2 cellular contexts compared by ENCODE assay signal in genomic region chr3:45757141-45757540, GRCh38. TPM values are rescaled to one million over a fixed set of nuclear protein-coding genes. Genes with fewer than 3 reads are reported as not detected.
"Had no signal": no experiment of that assay in that cellular context is flagged by ENCODE, and none has a peak within 500 bp of the region (broad histone marks: within the 10 kb centered on the region; RNA-seq: fewer than 3 reads in every experiment).

No MANE protein-coding gene starts in this region.

RNA-seq across cellular contexts. Expression of gene SLC6A20, which starts 39.2 kb away (rescaled TPM):
- total RNA-seq: H1, IMR-90 had no signal
- polyA plus RNA-seq: IMR-90 had no signal
